Comparison of ENCODE assay signal across 10 cellular contexts in genomic region chr18:3456686-3457069, GRCh38. TPM values are rescaled to one million over a fixed set of nuclear protein-coding genes. Genes with fewer than 3 reads are reported as not detected.
DNase-seq lines count a peak whose midpoint lies in the region; ATAC-seq, FAIRE-seq and TF ChIP-seq lines count a peak whose summit lies in the region.
"Had no signal": no experiment of that assay in that cellular context is flagged by ENCODE, and none has a peak within 500 bp of the region (broad histone marks: within the 10 kb centered on the region; RNA-seq: fewer than 3 reads in every experiment).

No MANE protein-coding gene starts in this region.

- BruUV-seq in IMR-90 (replicated peaks; lab: Mats Ljungman, UMichigan): no TSS peak

- H4K8ac ChIP-seq in IMR-90 (ENCODE audit: low read depth in 2 of 2, low read length in 2 of 2): no peak overlapping the region; a peak in 1 of 4 replicates
- no peak overlapping the region for H4K8ac ChIP-seq in mesenchymal stem cell (ENCODE audit: low read length)

- TF ChIP-seq RAD21 in IMR-90 (IDR thresholded peaks at IDR 0.05; ENCODE audit: low read length): no peak

- no peak for DNase-seq in CD8-positive, alpha-beta T cell
- DNase-seq in IMR-90 (no peak), bronchial epithelial cell (ENCODE audit: low read depth) (peak; percentile 48), mesenchymal stem cell (peak; percentile 18), cerebellar cortex (ENCODE audit: low spot score) (no peak), dermis blood vessel endothelial cell (no peak)
- DNase-seq in stimulated activated naive CD4-positive, alpha-beta T cell treated with Interleukin-2 at 50 U/mL for 16 hours (lab: John Stamatoyannopoulos, UW): no peak
- DNase-seq: heart left ventricle, psoas muscle had no signal

- CTCF ChIA-PET in CD8-positive, alpha-beta T cell (lab: Charles Lee): interaction anchor here (0.7 to 6.1 kb wide), 9 partner anchors 9 to 209 kb away, joined by 3 to 39 read pairs (median 7); no protein-coding TSS in a partner anchor
- CTCF ChIA-PET in IMR-90 (lab: Yijun Ruan, JAX): no interaction called here

- H4K91ac ChIP-seq in IMR-90 (ENCODE audit: insufficient read depth, low read depth, low read length): no peak overlapping the region
- no peak overlapping the region for H4K91ac ChIP-seq in mesenchymal stem cell (ENCODE audit: low read length)

- H3K23ac ChIP-seq in IMR-90 (ENCODE audit: low read depth, low read length): peak overlapping the region; percentile 39; the same call in 1 of the 2 replicates
- no peak overlapping the region for H3K23ac ChIP-seq in mesenchymal stem cell (ENCODE audit: low read length in 2 of 2)

- no peak for FAIRE-seq in bronchial epithelial cell (lab: Jason Lieb, UNC)

- H2AK9ac ChIP-seq in IMR-90 (replicated peaks; ENCODE audit: low read depth, low read length, poor library complexity): no peak overlapping the region

- H3K9me1 ChIP-seq in IMR-90 (ENCODE audit: insufficient read depth, low read length): peaks cover 10% of the 10 kb centered on the region

- intact Hi-C loops in CD8-positive, alpha-beta T cell (cut with DNase I, micrococcal nuclease): loop anchor here in 1 of 2 experiments (2.0 to 5.0 kb wide), 2 partner anchors 76 to 211 kb away; no protein-coding TSS in a partner anchor
- intact Hi-C loops in IMR-90 (cut with micrococcal nuclease): loop anchor here (10.0 kb wide), 1 partner anchor 522 kb away; no protein-coding TSS in a partner anchor

- H3K4me3 ChIP-seq in CD8-positive, alpha-beta T cell (ENCODE audit: low read depth, low read length): no peak overlapping the region
- H3K4me3 ChIP-seq in IMR-90 (ENCODE audit: insufficient read depth, low read depth, low read length) (no peak overlapping the region), bronchial epithelial cell (ENCODE audit: low read depth, low read length) (no peak overlapping the region), mesenchymal stem cell (ENCODE audit: insufficient read depth in 1 of 2, low read depth in 1 of 2, low read length in 2 of 2) (peak overlapping the region in 1 of 2 experiments; percentile 96)
- H3K4me3 ChIP-seq: heart left ventricle had no signal

- H3K4ac ChIP-seq in IMR-90 (ENCODE audit: low read depth, low read length): no peak overlapping the region
- no peak overlapping the region for H3K4ac ChIP-seq in mesenchymal stem cell (ENCODE audit: low read depth in 1 of 2, low read length in 2 of 2)

- H3K36me3 Mint-ChIP-seq in CD8-positive, alpha-beta T cell: peaks cover 49% of the 10 kb centered on the region

- no CpG with 5 or more reads among the region's 1 CpG for WGBS in IMR-90 (ENCODE audit: extremely low coverage in 2 of 2, insufficient read length in 1 of 2), 2 experiments
- WGBS in mesenchymal stem cell: 47% methylated on average over 1 of the region's 1 CpG

- no peaks in the 10 kb centered on the region for H3K27me3 ChIP-seq in CD8-positive, alpha-beta T cell (ENCODE audit: insufficient read depth, low read length)
- H3K27me3 ChIP-seq in IMR-90 (ENCODE audit: control insufficient read depth, insufficient read depth, low read length) (no peaks in the 10 kb centered on the region), bronchial epithelial cell (ENCODE audit: control insufficient read depth, insufficient read depth, low read length) (no peaks in the 10 kb centered on the region), mesenchymal stem cell (ENCODE audit: control insufficient read depth in 1 of 2, insufficient read depth in 1 of 2, low read length in 2 of 2) (no peaks in the 10 kb centered on the region)
- H3K27me3 ChIP-seq: heart left ventricle had no signal

- H2BK5ac ChIP-seq in IMR-90 (ENCODE audit: low read depth, low read length, poor library complexity, severe bottlenecking) (no peak overlapping the region), mesenchymal stem cell (ENCODE audit: low read depth, low read length, poor library complexity, severe bottlenecking) (no peak overlapping the region)

- no peak overlapping the region for H2BK20ac ChIP-seq in IMR-90 (ENCODE audit: low read depth, low read length)

- H2AFZ ChIP-seq in IMR-90 (replicated peaks; ENCODE audit: low read length, poor library complexity) (no peak overlapping the region), mesenchymal stem cell (ENCODE audit: low read depth, low read length) (no peak overlapping the region)

- no peak overlapping the region for H2BK120ac ChIP-seq in IMR-90 (ENCODE audit: low read depth, low read length)
- no peak overlapping the region for H2BK120ac ChIP-seq in mesenchymal stem cell (ENCODE audit: low read depth, low read length)

- H3K4me2 ChIP-seq in IMR-90 (ENCODE audit: low read depth, low read length): no peak overlapping the region
- no peak overlapping the region for H3K4me2 ChIP-seq in mesenchymal stem cell (ENCODE audit: low read length, poor library complexity, severe bottlenecking)

- H3K9me3 Mint-ChIP-seq in CD8-positive, alpha-beta T cell: peaks cover 7% of the 10 kb centered on the region

- peaks cover 47% of the 10 kb centered on the region for H4K20me1 ChIP-seq in IMR-90 (ENCODE audit: insufficient read depth, low read length)

- H2BK15ac ChIP-seq in IMR-90 (ENCODE audit: low read depth, low read length): no peak overlapping the region
- H2BK15ac ChIP-seq in mesenchymal stem cell (ENCODE audit: low read depth, poor library complexity, severe bottlenecking): no peak overlapping the region

- H3K18ac ChIP-seq in IMR-90 (ENCODE audit: low read depth, low read length): no peak overlapping the region
- no peak overlapping the region for H3K18ac ChIP-seq in mesenchymal stem cell (ENCODE audit: low read depth in 1 of 2, low read length in 2 of 2)

- H3K9ac ChIP-seq in IMR-90 (ENCODE audit: low read depth, low read length): no peak overlapping the region
- peak overlapping the region; percentile 100 for H3K9ac ChIP-seq in mesenchymal stem cell (ENCODE audit: low read length)

- dilution Hi-C loops in IMR-90 (cut with HindIII; ENCODE audit: low sequenced_read_pairs, unreplicated experiment): no loop called here

- H2AK5ac ChIP-seq in IMR-90 (ENCODE audit: low read depth, low read length) (no peak overlapping the region), mesenchymal stem cell (ENCODE audit: low read length, severe bottlenecking) (no peak overlapping the region)

- ATAC-seq in CD8-positive, alpha-beta T cell: no peak
- ATAC-seq in IMR-90 (ENCODE audit: low read depth) (no peak), HG03280 (IDR thresholded peaks at IDR 0.05; ENCODE audit: unreplicated experiment) (no peak)
- ATAC-seq: heart left ventricle had no signal

- H3K27ac ChIP-seq in CD8-positive, alpha-beta T cell (ENCODE audit: low read depth, low read length): no peak overlapping the region
- no peak overlapping the region for H3K27ac ChIP-seq in IMR-90 (ENCODE audit: insufficient read depth, low read length)
- H3K27ac ChIP-seq in mesenchymal stem cell (ENCODE audit: low read length, poor library complexity, severe bottlenecking): peak overlapping the region; percentile 98

- no peak overlapping the region for H3K56ac ChIP-seq in IMR-90 (ENCODE audit: extremely low read depth, insufficient read depth, low read length)

- H3K79me1 ChIP-seq in IMR-90 (ENCODE audit: low read depth in 1 of 2, low read length in 2 of 2): peaks cover 18 to 48% of the 10 kb centered on the region in 2 experiments
- H3K79me1 ChIP-seq in mesenchymal stem cell (replicated peaks; ENCODE audit: low read length, poor library complexity, severe bottlenecking): peaks cover 1% of the 10 kb centered on the region

- H3K27me3 Mint-ChIP-seq in CD8-positive, alpha-beta T cell (ENCODE audit: low read depth): no peaks in the 10 kb centered on the region

- peaks cover 51% of the 10 kb centered on the region for H3K4me1 Mint-ChIP-seq in CD8-positive, alpha-beta T cell (ENCODE audit: low read depth)

- H3K9me3 ChIP-seq in CD8-positive, alpha-beta T cell (ENCODE audit: low read length): no peaks in the 10 kb centered on the region
- H3K9me3 ChIP-seq in IMR-90 (ENCODE audit: control insufficient read depth, insufficient read depth, low read length) (no peaks in the 10 kb centered on the region; the same call in 1 of the 2 replicates), mesenchymal stem cell (ENCODE audit: control insufficient read depth, low read length) (peaks cover 17% of the 10 kb centered on the region)
- H3K9me3 ChIP-seq: psoas muscle had no signal

- POLR2A ChIA-PET in CD8-positive, alpha-beta T cell (lab: Charles Lee): interaction anchor here (0.9 to 2.9 kb wide), 3 partner anchors 10 to 381 kb away, joined by 3 to 18 read pairs (median 8); no protein-coding TSS in a partner anchor
- POLR2A ChIA-PET in IMR-90 (lab: Charles Lee; ENCODE audit: unreplicated experiment): no interaction called here

- in situ Hi-C loops in IMR-90 (cut with MboI; ENCODE audit: low sequenced_read_pairs): no loop called here

- no peak overlapping the region for H4K5ac ChIP-seq in IMR-90 (ENCODE audit: low read depth, low read length)

- no peak overlapping the region for H3K4me3 Mint-ChIP-seq in CD8-positive, alpha-beta T cell

- no peak overlapping the region for H2BK12ac ChIP-seq in mesenchymal stem cell (ENCODE audit: low read length in 2 of 2)

- TF ChIP-seq CTCF in CD8-positive, alpha-beta T cell (IDR thresholded peaks at IDR 0.05): no peak
- TF ChIP-seq CTCF in IMR-90 (conservative IDR thresholded peaks at IDR 0.05; ENCODE audit: low read depth, low read length) (no peak), bronchial epithelial cell (IDR thresholded peaks at IDR 0.05; ENCODE audit: insufficient read depth, low read length, severe bottlenecking) (no peak)

- H3K14ac ChIP-seq in IMR-90 (replicated peaks; ENCODE audit: low read depth, low read length) (no peak overlapping the region), mesenchymal stem cell (ENCODE audit: low read length in 2 of 2) (no peak overlapping the region)

- H3K27ac Mint-ChIP-seq in CD8-positive, alpha-beta T cell: peak overlapping the region; percentile 29

- no peaks in the 10 kb centered on the region for H3K36me3 ChIP-seq in CD8-positive, alpha-beta T cell (ENCODE audit: insufficient read depth, low read length)
- H3K36me3 ChIP-seq in IMR-90 (ENCODE audit: control insufficient read depth, insufficient read depth, low read length) (peaks cover 26% of the 10 kb centered on the region), bronchial epithelial cell (ENCODE audit: control insufficient read depth, insufficient read depth, low read length) (peaks cover 12% of the 10 kb centered on the region), mesenchymal stem cell (ENCODE audit: control insufficient read depth in 1 of 2, insufficient read depth in 2 of 2, low read depth in 1 of 2, low read length in 2 of 2) (peaks cover 9 to 57% of the 10 kb centered on the region in 2 experiments)

- no peak for TF ChIP-seq POLR2A in IMR-90 (IDR thresholded peaks at IDR 0.05; ENCODE audit: low read depth, low read length)

- H3K4me1 ChIP-seq in CD8-positive, alpha-beta T cell (ENCODE audit: insufficient read depth, low read length): peaks cover 21% of the 10 kb centered on the region
- peaks cover 16% of the 10 kb centered on the region for H3K4me1 ChIP-seq in IMR-90 (ENCODE audit: control insufficient read depth, insufficient read depth, low read length)
- peaks cover 8% of the 10 kb centered on the region for H3K4me1 ChIP-seq in mesenchymal stem cell (ENCODE audit: control insufficient read depth, insufficient read depth, low read depth, low read length)

RNA-seq across cellular contexts. Expression of gene TGIF1, which starts 6.7 kb away (rescaled TPM):
- total RNA-seq in CD8-positive, alpha-beta T cell: 10 to 100 TPM; 66.6 to 71.6 TPM
- total RNA-seq in IMR-90 (2012; rRNA removed) (100 and 118 TPM in 2 replicates), bronchial epithelial cell (198 and 441 TPM in 2 replicates), dermis blood vessel endothelial cell (136 and 195 TPM in 2 replicates)
- 43.7 and 62.1 TPM in 2 replicates for polyA plus RNA-seq in IMR-90 (2012; rRNA removed)
- 51.3 and 79.1 TPM in 2 replicates for polyA plus RNA-seq in IMR-90 (2012; cell fraction: cytosol; rRNA removed)
- polyA plus RNA-seq in IMR-90 (2012; cell fraction: nucleus; rRNA removed; ENCODE audit: low replicate concordance): 84.3 and 252 TPM in 2 replicates
- polyA plus RNA-seq in mesenchymal stem cell (2013, experiment 1 of 2): 69.8 TPM
- polyA plus RNA-seq in mesenchymal stem cell (2013, experiment 2 of 2): 65.2 TPM

Comparison
In these comparisons a context has a peak if more than half of its experiments do, and no peak if none do; other contexts are left out.
1. DNase-seq: peak in bronchial epithelial cell (single experiment) and mesenchymal stem cell (single experiment); none in CD8-positive, alpha-beta T cell (0 of 7), IMR-90 (single experiment), cerebellar cortex (single experiment), dermis blood vessel endothelial cell (single experiment) and stimulated activated naive CD4-positive, alpha-beta T cell treated with Interleukin-2 at 50 U/mL for 16 hours (single experiment).